Comparison of ENCODE assay signal across 18 cellular contexts in genomic region chr20:50567860-50568548, GRCh38. TPM values are rescaled to one million over a fixed set of nuclear protein-coding genes. Genes with fewer than 3 reads are reported as not detected.
DNase-seq lines count a peak whose midpoint lies in the region; ATAC-seq and TF ChIP-seq lines count a peak whose summit lies in the region.
"Had no signal": no experiment of that assay in that cellular context is flagged by ENCODE, and none has a peak within 500 bp of the region (broad histone marks: within the 10 kb centered on the region; RNA-seq: fewer than 3 reads in every experiment).

No MANE protein-coding gene starts in this region.

- no peaks in the 10 kb centered on the region for H3K27me3 ChIP-seq in SJCRH30
- H3K27me3 ChIP-seq: BLaER1, body of pancreas, thyroid gland had no signal

- DNase-seq in natural killer cell treated with Interleukin-12 subunit alpha and Interleukin-12 subunit beta and Interleukin-15 and Interleukin-18, amount 100 ng/mL, for 72 hours (ENCODE audit: low spot score) = no peak
- DNase-seq in natural killer cell (no peak), NB4 (ENCODE audit: low read depth) (peak; percentile 35), NCI-H146 (lab: John Stamatoyannopoulos, UW) (no peak), SJCRH30 (no peak)
- no peak for DNase-seq in activated naive CD8-positive, alpha-beta T cell treated with anti-CD3 and anti-CD28 coated beads, Interleukin-2, amount 50 U/mL, for 24 hours
- no peak for DNase-seq in stimulated activated naive B cell treated with anti-CD40 and anti-IgM and Interleukin-4, amounts not matched to agents 10 μg/mL and 1 μg/mL and 100 μg/mL, for 72 hours
- DNase-seq: activated gamma-delta T cell, body of pancreas, DMS53, KBM-7, NCI-H1092 treated with DMSO at 0.1 percent for 48 hours, NCI-H510A treated with DMSO at 0.1 percent for 48 hours, right cardiac atrium, thyroid gland had no signal

- ATAC-seq in natural killer cell treated with Interleukin-12 subunit alpha and Interleukin-12 subunit beta and Interleukin-15 and Interleukin-18, amount 100 ng/mL, for 72 hours = peak in 1 of 2 donors; percentile 11
- no peak for ATAC-seq in natural killer cell
- no peak for ATAC-seq in activated naive CD8-positive, alpha-beta T cell treated with anti-CD3 and anti-CD28 coated beads, Interleukin-2, amount 50 U/mL, for 24 hours
- no peak for ATAC-seq in stimulated activated naive B cell treated with anti-CD40 and anti-IgM and Interleukin-4, amounts not matched to agents 10 μg/mL and 1 μg/mL and 100 μg/mL, for 72 hours (replicated peaks)
- ATAC-seq in HG03175 (IDR thresholded peaks at IDR 0.05; ENCODE audit: unreplicated experiment) = no peak
- ATAC-seq: body of pancreas, right cardiac atrium had no signal

- no peaks in the 10 kb centered on the region for H3K4me1 ChIP-seq in SJCRH30

- no peak overlapping the region for H3K27ac ChIP-seq in SJCRH30
- H3K27ac ChIP-seq: BLaER1, body of pancreas, coronary artery, thyroid gland had no signal

- peak overlapping the region; percentile 51 to 72 for H3K27ac Mint-ChIP-seq in natural killer cell treated with Interleukin-12 subunit alpha and Interleukin-12 subunit beta and Interleukin-15 and Interleukin-18, amount 100 ng/mL, for 72 hours
- peak overlapping the region in 1 of 2 donors; percentile 75 for H3K27ac Mint-ChIP-seq in natural killer cell
- peak overlapping the region; percentile 44 for H3K27ac Mint-ChIP-seq in activated naive CD8-positive, alpha-beta T cell treated with anti-CD3 and anti-CD28 coated beads, Interleukin-2, amount 50 U/mL, for 24 hours
- peak overlapping the region; percentile 56 for H3K27ac Mint-ChIP-seq in stimulated activated naive B cell treated with anti-CD40 and anti-IgM and Interleukin-4, amounts not matched to agents 10 μg/mL and 1 μg/mL and 100 μg/mL, for 72 hours

- no peaks in the 10 kb centered on the region for H3K9me3 ChIP-seq in SJCRH30 (replicated peaks)
- H3K9me3 ChIP-seq: BLaER1, body of pancreas, thyroid gland had no signal

- H3K4me1 Mint-ChIP-seq in natural killer cell treated with Interleukin-12 subunit alpha and Interleukin-12 subunit beta and Interleukin-15 and Interleukin-18, amount 100 ng/mL, for 72 hours (ENCODE audit: low read depth in 2 of 2) = peaks cover 76 to 82% of the 10 kb centered on the region in 2 donors
- peaks cover 48 to 58% of the 10 kb centered on the region in 2 donors for H3K4me1 Mint-ChIP-seq in natural killer cell
- H3K4me1 Mint-ChIP-seq in activated naive CD8-positive, alpha-beta T cell treated with anti-CD3 and anti-CD28 coated beads, Interleukin-2, amount 50 U/mL, for 24 hours = peaks cover 80% of the 10 kb centered on the region
- peaks cover 40 to 62% of the 10 kb centered on the region in 2 donors for H3K4me1 Mint-ChIP-seq in stimulated activated naive B cell treated with anti-CD40 and anti-IgM and Interleukin-4, amounts not matched to agents 10 μg/mL and 1 μg/mL and 100 μg/mL, for 72 hours

- H3K9me3 Mint-ChIP-seq in natural killer cell treated with Interleukin-12 subunit alpha and Interleukin-12 subunit beta and Interleukin-15 and Interleukin-18, amount 100 ng/mL, for 72 hours = no peaks in the 10 kb centered on the region
- H3K9me3 Mint-ChIP-seq in natural killer cell = no peaks in the 10 kb centered on the region
- H3K9me3 Mint-ChIP-seq in activated naive CD8-positive, alpha-beta T cell treated with anti-CD3 and anti-CD28 coated beads, Interleukin-2, amount 50 U/mL, for 24 hours = no peaks in the 10 kb centered on the region
- H3K9me3 Mint-ChIP-seq in stimulated activated naive B cell treated with anti-CD40 and anti-IgM and Interleukin-4, amounts not matched to agents 10 μg/mL and 1 μg/mL and 100 μg/mL, for 72 hours = no peaks in the 10 kb centered on the region

- H3K27me3 Mint-ChIP-seq in natural killer cell treated with Interleukin-12 subunit alpha and Interleukin-12 subunit beta and Interleukin-15 and Interleukin-18, amount 100 ng/mL, for 72 hours = no peaks in the 10 kb centered on the region
- H3K27me3 Mint-ChIP-seq in natural killer cell (ENCODE audit: low read depth in 2 of 2) = no peaks in the 10 kb centered on the region
- H3K27me3 Mint-ChIP-seq in activated naive CD8-positive, alpha-beta T cell treated with anti-CD3 and anti-CD28 coated beads, Interleukin-2, amount 50 U/mL, for 24 hours = no peaks in the 10 kb centered on the region
- H3K27me3 Mint-ChIP-seq in stimulated activated naive B cell treated with anti-CD40 and anti-IgM and Interleukin-4, amounts not matched to agents 10 μg/mL and 1 μg/mL and 100 μg/mL, for 72 hours = no peaks in the 10 kb centered on the region

- no peak for TF ChIP-seq POLR2A in NB4 (IDR thresholded peaks at IDR 0.05; ENCODE audit: extremely low read depth, insufficient read length)

- no peak overlapping the region for H3K4me3 ChIP-seq in NB4 (ENCODE audit: low read depth, low read length)
- no peak overlapping the region for H3K4me3 ChIP-seq in SJCRH30
- H3K4me3 ChIP-seq: BLaER1, body of pancreas, coronary artery, thyroid gland had no signal

- H3K36me3 Mint-ChIP-seq in natural killer cell treated with Interleukin-12 subunit alpha and Interleukin-12 subunit beta and Interleukin-15 and Interleukin-18, amount 100 ng/mL, for 72 hours = peaks cover 41% of the 10 kb centered on the region
- H3K36me3 Mint-ChIP-seq in natural killer cell = peaks cover 23% of the 10 kb centered on the region
- H3K36me3 Mint-ChIP-seq in activated naive CD8-positive, alpha-beta T cell treated with anti-CD3 and anti-CD28 coated beads, Interleukin-2, amount 50 U/mL, for 24 hours (ENCODE audit: low read depth) = peaks cover 49% of the 10 kb centered on the region
- H3K36me3 Mint-ChIP-seq in stimulated activated naive B cell treated with anti-CD40 and anti-IgM and Interleukin-4, amounts not matched to agents 10 μg/mL and 1 μg/mL and 100 μg/mL, for 72 hours = peaks cover 42 to 69% of the 10 kb centered on the region in 2 donors

- intact Hi-C loops in natural killer cell (cut with micrococcal nuclease) = no loop called here

- H3K36me3 ChIP-seq in SJCRH30 = peaks cover 36% of the 10 kb centered on the region

- TF ChIP-seq CTCF in natural killer cell (IDR thresholded peaks at IDR 0.05) = no peak
- TF ChIP-seq CTCF in NB4 (IDR thresholded peaks at IDR 0.05; ENCODE audit: low read depth, low read length) = no peak

- peak overlapping the region; percentile 46 for H3K4me3 Mint-ChIP-seq in natural killer cell treated with Interleukin-12 subunit alpha and Interleukin-12 subunit beta and Interleukin-15 and Interleukin-18, amount 100 ng/mL, for 72 hours
- no peak overlapping the region for H3K4me3 Mint-ChIP-seq in natural killer cell
- no peak overlapping the region for H3K4me3 Mint-ChIP-seq in activated naive CD8-positive, alpha-beta T cell treated with anti-CD3 and anti-CD28 coated beads, Interleukin-2, amount 50 U/mL, for 24 hours
- H3K4me3 Mint-ChIP-seq in stimulated activated naive B cell treated with anti-CD40 and anti-IgM and Interleukin-4, amounts not matched to agents 10 μg/mL and 1 μg/mL and 100 μg/mL, for 72 hours = no peak overlapping the region

RNA-seq across cellular contexts. Expression of gene PTPN1, which starts 57.8 kb away (rescaled TPM):
- total RNA-seq in natural killer cell treated with Interleukin-12 subunit alpha and Interleukin-12 subunit beta and Interleukin-15 and Interleukin-18, amount 100 ng/mL, for 72 hours = 100 to 1,000 TPM in 1 of 2 donors, 10 to 100 TPM in 1; 74.3 to 105 TPM
- 10 to 100 TPM; 52.9 to 64.5 (median 58.3) TPM for total RNA-seq in natural killer cell
- total RNA-seq in SJCRH30 (2014; rRNA removed; shearing (Covaris generic)) = 64.3 and 72.3 TPM in 2 replicates
